1 cellular context compared by ENCODE assay signal in the genomic region with DNA sequence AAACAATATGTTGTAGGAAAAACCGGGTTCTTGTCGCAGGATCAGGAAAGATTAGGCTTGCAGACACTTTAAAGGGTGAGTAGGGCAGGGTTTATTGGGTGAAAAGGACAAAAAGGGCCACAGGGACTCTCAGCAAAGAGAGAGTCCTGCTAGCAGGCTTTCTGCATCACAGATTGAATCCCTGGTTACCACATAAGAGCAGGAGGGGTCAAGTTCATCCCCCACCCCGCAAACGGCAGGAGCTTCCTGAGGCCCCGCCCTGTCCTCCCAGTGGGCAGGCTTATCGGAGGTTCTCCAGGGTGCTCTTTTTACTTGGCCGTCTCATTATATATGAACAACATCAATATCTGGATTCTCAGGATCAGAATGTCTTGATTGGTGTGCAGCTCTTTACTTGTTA.
TF ChIP-seq lines count a peak whose summit lies in the region.

No MANE protein-coding gene starts in this region.

TF ChIP-seq in WTC11, 78 proteins besides CTCF, POLR2A, EP300 and RAD21 (continued from another document):
- TF ChIP-seq E2F4 (CRISPR knock-in tag; IDR thresholded peaks at IDR 0.05; ENCODE audit: borderline replicate concordance, low read depth): no peak
- no peak for TF ChIP-seq MYBL2 (CRISPR knock-in tag; IDR thresholded peaks at IDR 0.05)
- no peak for TF ChIP-seq RELA (CRISPR knock-in tag; IDR thresholded peaks at IDR 0.05; ENCODE audit: borderline replicate concordance)
